In genomic region chr1:18724801-18725200, GRCh38 we compare ENCODE assay signal across 1 cellular context.
TF ChIP-seq lines count a peak whose summit lies in the region.

No MANE protein-coding gene starts in this region.

TF ChIP-seq in GM23338, 12 proteins besides CTCF, POLR2A, EP300 and RAD21 (continued from another document):
- TF ChIP-seq, protein P1, sequence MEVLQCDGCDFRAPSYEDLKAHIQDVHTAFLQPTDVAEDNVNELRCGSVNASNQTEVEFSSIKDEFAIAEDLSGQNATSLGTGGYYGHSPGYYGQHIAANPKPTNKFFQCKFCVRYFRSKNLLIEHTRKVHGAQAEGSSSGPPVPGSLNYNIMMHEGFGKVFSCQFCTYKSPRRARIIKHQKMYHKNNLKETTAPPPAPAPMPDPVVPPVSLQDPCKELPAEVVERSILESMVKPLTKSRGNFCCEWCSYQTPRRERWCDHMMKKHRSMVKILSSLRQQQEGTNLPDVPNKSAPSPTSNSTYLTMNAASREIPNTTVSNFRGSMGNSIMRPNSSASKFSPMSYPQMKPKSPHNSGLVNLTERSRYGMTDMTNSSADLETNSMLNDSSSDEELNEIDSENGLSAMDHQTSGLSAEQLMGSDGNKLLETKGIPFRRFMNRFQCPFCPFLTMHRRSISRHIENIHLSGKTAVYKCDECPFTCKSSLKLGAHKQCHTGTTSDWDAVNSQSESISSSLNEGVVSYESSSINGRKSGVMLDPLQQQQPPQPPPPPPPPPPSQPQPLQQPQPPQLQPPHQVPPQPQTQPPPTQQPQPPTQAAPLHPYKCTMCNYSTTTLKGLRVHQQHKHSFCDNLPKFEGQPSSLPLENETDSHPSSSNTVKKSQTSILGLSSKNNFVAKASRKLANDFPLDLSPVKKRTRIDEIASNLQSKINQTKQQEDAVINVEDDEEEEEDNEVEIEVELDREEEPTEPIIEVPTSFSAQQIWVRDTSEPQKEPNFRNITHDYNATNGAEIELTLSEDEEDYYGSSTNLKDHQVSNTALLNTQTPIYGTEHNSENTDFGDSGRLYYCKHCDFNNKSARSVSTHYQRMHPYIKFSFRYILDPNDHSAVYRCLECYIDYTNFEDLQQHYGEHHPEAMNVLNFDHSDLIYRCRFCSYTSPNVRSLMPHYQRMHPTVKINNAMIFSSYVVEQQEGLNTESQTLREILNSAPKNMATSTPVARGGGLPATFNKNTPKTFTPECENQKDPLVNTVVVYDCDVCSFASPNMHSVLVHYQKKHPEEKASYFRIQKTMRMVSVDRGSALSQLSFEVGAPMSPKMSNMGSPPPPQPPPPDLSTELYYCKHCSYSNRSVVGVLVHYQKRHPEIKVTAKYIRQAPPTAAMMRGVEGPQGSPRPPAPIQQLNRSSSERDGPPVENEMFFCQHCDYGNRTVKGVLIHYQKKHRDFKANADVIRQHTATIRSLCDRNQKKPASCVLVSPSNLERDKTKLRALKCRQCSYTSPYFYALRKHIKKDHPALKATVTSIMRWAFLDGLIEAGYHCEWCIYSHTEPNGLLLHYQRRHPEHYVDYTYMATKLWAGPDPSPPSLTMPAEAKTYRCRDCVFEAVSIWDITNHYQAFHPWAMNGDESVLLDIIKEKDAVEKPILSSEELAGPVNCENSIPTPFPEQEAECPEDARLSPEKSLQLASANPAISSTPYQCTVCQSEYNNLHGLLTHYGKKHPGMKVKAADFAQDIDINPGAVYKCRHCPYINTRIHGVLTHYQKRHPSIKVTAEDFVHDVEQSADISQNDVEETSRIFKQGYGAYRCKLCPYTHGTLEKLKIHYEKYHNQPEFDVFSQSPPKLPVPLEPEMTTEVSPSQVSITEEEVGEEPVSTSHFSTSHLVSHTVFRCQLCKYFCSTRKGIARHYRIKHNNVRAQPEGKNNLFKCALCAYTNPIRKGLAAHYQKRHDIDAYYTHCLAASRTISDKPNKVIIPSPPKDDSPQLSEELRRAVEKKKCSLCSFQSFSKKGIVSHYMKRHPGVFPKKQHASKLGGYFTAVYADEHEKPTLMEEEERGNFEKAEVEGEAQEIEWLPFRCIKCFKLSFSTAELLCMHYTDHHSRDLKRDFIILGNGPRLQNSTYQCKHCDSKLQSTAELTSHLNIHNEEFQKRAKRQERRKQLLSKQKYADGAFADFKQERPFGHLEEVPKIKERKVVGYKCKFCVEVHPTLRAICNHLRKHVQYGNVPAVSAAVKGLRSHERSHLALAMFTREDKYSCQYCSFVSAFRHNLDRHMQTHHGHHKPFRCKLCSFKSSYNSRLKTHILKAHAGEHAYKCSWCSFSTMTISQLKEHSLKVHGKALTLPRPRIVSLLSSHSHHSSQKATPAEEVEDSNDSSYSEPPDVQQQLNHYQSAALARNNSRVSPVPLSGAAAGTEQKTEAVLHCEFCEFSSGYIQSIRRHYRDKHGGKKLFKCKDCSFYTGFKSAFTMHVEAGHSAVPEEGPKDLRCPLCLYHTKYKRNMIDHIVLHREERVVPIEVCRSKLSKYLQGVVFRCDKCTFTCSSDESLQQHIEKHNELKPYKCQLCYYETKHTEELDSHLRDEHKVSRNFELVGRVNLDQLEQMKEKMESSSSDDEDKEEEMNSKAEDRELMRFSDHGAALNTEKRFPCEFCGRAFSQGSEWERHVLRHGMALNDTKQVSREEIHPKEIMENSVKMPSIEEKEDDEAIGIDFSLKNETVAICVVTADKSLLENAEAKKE (CRISPR knock-in tag; IDR thresholded peaks at IDR 0.05): no peak
- TF ChIP-seq NANOG (IDR thresholded peaks at IDR 0.05; ENCODE audit: borderline replicate concordance) (no peak), EZH2phosphoT487 (IDR thresholded peaks at IDR 0.05; ENCODE audit: unreplicated experiment) (no peak), POLR2AphosphoS5 (IDR thresholded peaks at IDR 0.05; ENCODE audit: low read depth) (no peak)
